In genomic region chr5:159061186-159061796, GRCh38 we compare ENCODE assay signal across 10 cellular contexts. TPM values are rescaled to one million over a fixed set of nuclear protein-coding genes. Genes with fewer than 3 reads are reported as not detected.
DNase-seq lines count a peak whose midpoint lies in the region; ATAC-seq, FAIRE-seq and TF ChIP-seq lines count a peak whose summit lies in the region.
"Had no signal": no experiment of that assay in that cellular context is flagged by ENCODE, and none has a peak within 500 bp of the region (broad histone marks: within the 10 kb centered on the region; RNA-seq: fewer than 3 reads in every experiment).

No MANE protein-coding gene starts in this region.

- intact Hi-C loops in GM12878 (cut with micrococcal nuclease; ENCODE audit: unreplicated experiment) (no loop called here), right cardiac atrium (cut with DNase I) (loop anchor here in 1 of 4 donors (5.0 kb wide), 1 partner anchor 36 kb away; the partner anchor contains the start of gene EBF1)

- peaks cover 7% of the 10 kb centered on the region for H3K27me3 Mint-ChIP-seq in GM23338 (ENCODE audit: insufficient read depth, low read depth, poor library complexity)
- H3K27me3 Mint-ChIP-seq in stimulated activated memory B cell treated with anti-CD40 and anti-IgM and Interleukin-4, amounts not matched to agents 10 μg/mL and 1 μg/mL and 100 μg/mL, for 72 hours: no peaks in the 10 kb centered on the region

- no peak for TF ChIP-seq POLR2A in GM12878 (IDR thresholded peaks at IDR 0.05; ENCODE audit: low read depth, low read length)

- RAD21 ChIA-PET in GM12878 (lab: Charles Lee; ENCODE audit: unreplicated experiment): interaction anchor here (0.6 to 2.7 kb wide), 11 partner anchors 10 to 320 kb away, joined by 3 to 8 read pairs (median 3); no protein-coding TSS in a partner anchor

- H4K20me1 ChIP-seq in GM23338 (replicated peaks; ENCODE audit: insufficient read depth) (no peaks in the 10 kb centered on the region; the same call in 1 of the 2 replicates), GM12878 (ENCODE audit: control insufficient read depth, insufficient read depth) (no peaks in the 10 kb centered on the region)

- H3K36me3 ChIP-seq in GM23338 (ENCODE audit: insufficient read depth): no peaks in the 10 kb centered on the region
- H3K36me3 ChIP-seq in GM12878 (ENCODE audit: control insufficient read depth in 2 of 2, insufficient read depth in 2 of 2, low read length in 1 of 2): no peaks in the 10 kb centered on the region; a peak in 2 of 4 replicates

- no peaks in the 10 kb centered on the region for H3K36me3 Mint-ChIP-seq in GM23338 (ENCODE audit: low read depth)
- peaks cover 36% of the 10 kb centered on the region for H3K36me3 Mint-ChIP-seq in stimulated activated memory B cell treated with anti-CD40 and anti-IgM and Interleukin-4, amounts not matched to agents 10 μg/mL and 1 μg/mL and 100 μg/mL, for 72 hours

- H3K27me3 ChIP-seq in GM23338 (ENCODE audit: insufficient read depth) (peaks cover 16% of the 10 kb centered on the region), GM12878 (replicated peaks in 1 of 2; ENCODE audit: control insufficient read depth in 2 of 2, insufficient read depth in 2 of 2, low read length in 1 of 2) (no peaks in the 10 kb centered on the region), right cardiac atrium (ENCODE audit: control insufficient read depth, insufficient read depth) (no peaks in the 10 kb centered on the region)

- ATAC-seq in GM23338 (peak; percentile 37), GM12878 (peak; percentile 39), right cardiac atrium (peak; percentile 87 to 96), HG03520 (IDR thresholded peaks at IDR 0.05; ENCODE audit: unreplicated experiment) (no peak)
- ATAC-seq in stimulated activated memory B cell treated with anti-CD40 and anti-IgM and Interleukin-4, amounts not matched to agents 10 μg/mL and 1 μg/mL and 100 μg/mL, for 72 hours: no peak

- BruUV-seq in GM12878 (replicated peaks; lab: Mats Ljungman, UMichigan): no TSS peak

- peaks cover 27% of the 10 kb centered on the region for H3K4me1 Mint-ChIP-seq in GM23338
- peaks cover 67% of the 10 kb centered on the region for H3K4me1 Mint-ChIP-seq in stimulated activated memory B cell treated with anti-CD40 and anti-IgM and Interleukin-4, amounts not matched to agents 10 μg/mL and 1 μg/mL and 100 μg/mL, for 72 hours

- H3K27ac Mint-ChIP-seq in GM23338: no peak overlapping the region
- H3K27ac Mint-ChIP-seq in stimulated activated memory B cell treated with anti-CD40 and anti-IgM and Interleukin-4, amounts not matched to agents 10 μg/mL and 1 μg/mL and 100 μg/mL, for 72 hours: peak overlapping the region; percentile 70
- H3K27ac Mint-ChIP-seq: activated CD4-positive, alpha-beta memory T cell treated with anti-CD3 and anti-CD28 coated beads, Interleukin-2, amount 10 ng/mL, durations not matched to agents 7 days and 5 days had no signal

- no peaks in the 10 kb centered on the region for H3K9me3 Mint-ChIP-seq in GM23338
- no peaks in the 10 kb centered on the region for H3K9me3 Mint-ChIP-seq in stimulated activated memory B cell treated with anti-CD40 and anti-IgM and Interleukin-4, amounts not matched to agents 10 μg/mL and 1 μg/mL and 100 μg/mL, for 72 hours
- H3K9me3 Mint-ChIP-seq: activated CD4-positive, alpha-beta memory T cell treated with anti-CD3 and anti-CD28 coated beads, Interleukin-2, amount 10 ng/mL, durations not matched to agents 7 days and 5 days had no signal

- no peak for TF ChIP-seq EP300 in GM12878 (IDR thresholded peaks at IDR 0.05; ENCODE audit: borderline replicate concordance in 1 of 2, control insufficient read depth in 1 of 2, low read depth in 2 of 2, low read length in 2 of 2)

- H2AFZ ChIP-seq in GM23338: no peak overlapping the region
- no peak overlapping the region for H2AFZ ChIP-seq in GM12878 (ENCODE audit: control insufficient read depth, low read depth, low read length)

- no peak for TF ChIP-seq RAD21 in GM12878 (IDR thresholded peaks at IDR 0.05; ENCODE audit: insufficient read depth, low read depth, low read length)

- no peak overlapping the region for H3K9ac ChIP-seq in GM12878 (ENCODE audit: control insufficient read depth, insufficient read depth, low read length)

- H3K9me2 ChIP-seq in GM23338 (ENCODE audit: insufficient read depth): no peaks in the 10 kb centered on the region

- FAIRE-seq in GM12878 (lab: Jason Lieb, UNC): no peak

- H3K27ac ChIP-seq in GM23338 (ENCODE audit: low read depth) (no peak overlapping the region), GM12878 (ENCODE audit: control insufficient read depth, insufficient read depth) (no peak overlapping the region), right cardiac atrium (ENCODE audit: low read length) (peak overlapping the region; percentile 81)
- H3K27ac ChIP-seq: epithelial cell of prostate had no signal

- DNase-seq in GM23338 (ENCODE audit: low spot score) (no peak), GM12878 (ENCODE audit: low read depth, low spot score) (no peak), right cardiac atrium (peak; percentile 79 to 82 (median 80)), activated gamma-delta T cell (lab: John Stamatoyannopoulos, UW) (no peak), GM10266 (ENCODE audit: extremely low spot score) (no peak)
- no peak for DNase-seq in stimulated activated CD4-positive, alpha-beta T cell treated with anti-CD3 and anti-CD28 coated beads, Interleukin-12 subunit alpha, Interleukin-12 subunit beta, amount 100 ng/mL, for 4 hours
- DNase-seq: activated CD4-positive, alpha-beta memory T cell treated with anti-CD3 and anti-CD28 coated beads, Interleukin-2, amount 10 ng/mL, durations not matched to agents 7 days and 5 days had no signal

- no peaks in the 10 kb centered on the region for H3K79me2 ChIP-seq in GM23338 (replicated peaks; ENCODE audit: insufficient read depth)
- H3K79me2 ChIP-seq in GM12878 (ENCODE audit: control insufficient read depth, insufficient read depth, low read length): peaks cover 2% of the 10 kb centered on the region; the same call in 1 of the 2 replicates

- H3K9me3 ChIP-seq in GM12878 (replicated peaks; ENCODE audit: control insufficient read depth, insufficient read depth, low read length) (no peaks in the 10 kb centered on the region), right cardiac atrium (ENCODE audit: control insufficient read depth, low read length) (no peaks in the 10 kb centered on the region)

- POLR2A ChIA-PET in GM12878 (lab: Charles Lee): interaction anchor here (0.6 to 1.7 kb wide), 7 partner anchors 23 to 243 kb away, joined by 3 to 4 read pairs (median 3); no protein-coding TSS in a partner anchor

- CTCF ChIA-PET in GM12878 (lab: Yijun Ruan, JAX): interaction anchor here (0.6 to 1.6 kb wide), 7 partner anchors 12 to 600 kb away, joined by 3 to 5 read pairs (median 3); no protein-coding TSS in a partner anchor

- TF ChIP-seq CTCF in GM23338 (conservative IDR thresholded peaks at IDR 0.05; ENCODE audit: low read depth in 2 of 2) (no peak), GM12878 (IDR thresholded peaks at IDR 0.05 in 2 of 3, conservative IDR thresholded peaks at IDR 0.05 in 1 of 3; ENCODE audit: control insufficient read depth in 2 of 3, extremely low read depth in 1 of 3, insufficient read depth in 1 of 3, low read depth in 3 of 3, low read length in 3 of 3) (no peak), GM10266 (IDR thresholded peaks at IDR 0.05; ENCODE audit: control insufficient read depth, insufficient read depth, low read depth, missing control alignments) (no peak)

- H3K4me2 ChIP-seq in GM23338: 0 out of 2 replicates have a peak overlapping the region, but pooled peaks have one; percentile 29
- H3K4me2 ChIP-seq in GM12878 (ENCODE audit: control insufficient read depth, insufficient read depth): no peak overlapping the region

- H3K4me3 ChIP-seq in GM23338 (no peak overlapping the region), GM12878 (no peak overlapping the region), right cardiac atrium (ENCODE audit: low read length) (peak overlapping the region; percentile 42)

- WGBS in GM12878 (ENCODE audit: insufficient coverage, insufficient replicate concordance, low lambda C conversion rate, missing lambda C conversion rate): 71% methylated on average over 15 of the region's 15 CpGs
- 18% methylated on average over 15 of the region's 15 CpGs for WGBS in right cardiac atrium

- H3K4me3 Mint-ChIP-seq in GM23338: peak overlapping the region; percentile 10
- H3K4me3 Mint-ChIP-seq in stimulated activated memory B cell treated with anti-CD40 and anti-IgM and Interleukin-4, amounts not matched to agents 10 μg/mL and 1 μg/mL and 100 μg/mL, for 72 hours: no peak overlapping the region
- H3K4me3 Mint-ChIP-seq: activated CD4-positive, alpha-beta memory T cell treated with anti-CD3 and anti-CD28 coated beads, Interleukin-2, amount 10 ng/mL, durations not matched to agents 7 days and 5 days had no signal

- H3K4me1 ChIP-seq in GM23338 (ENCODE audit: insufficient read depth) (peaks cover 12% of the 10 kb centered on the region), GM12878 (ENCODE audit: control insufficient read depth, insufficient read depth, low read length) (peaks cover 12% of the 10 kb centered on the region; the same call in 1 of the 2 replicates), right cardiac atrium (ENCODE audit: control insufficient read depth, insufficient read depth, low read length) (peaks cover 3% of the 10 kb centered on the region)

- no peaks in the 10 kb centered on the region for H3F3A ChIP-seq in GM23338 (replicated peaks; ENCODE audit: low read depth)

- SMC1A ChIA-PET in GM12878 (lab: Charles Lee; ENCODE audit: uncharacterized antibody, unreplicated experiment): interaction anchor here (0.6 to 3.1 kb wide), 16 partner anchors 9 to 286 kb away, joined by 3 to 11 read pairs (median 3); no protein-coding TSS in a partner anchor

- in situ Hi-C loops in GM12878 (cut with MboI): no loop called here

RNA-seq across cellular contexts. Expression of gene EBF1, which starts 38.4 kb away (rescaled TPM):
- 0.38 TPM in 1 of 2 replicates, not detected in the other for total RNA-seq in GM23338 (2014; rRNA removed; shearing (Covaris generic))
- polyA plus RNA-seq in GM23338 (2016; fragmentation: Nextera tagmentation; extraction: Ambion mirVana) (0.28 and 0.53 TPM in 2 replicates), GM12878 (2011; rRNA removed) (14.3 and 23.8 TPM in 2 replicates), GM12878 (2014; fragmentation: Illumina TruSeq; extraction: Trizol) (6.1 and 6.5 TPM in 2 replicates), GM12878 (2014; fragmentation: Nextera tagmentation; extraction: Ambion mirVana) (1 to 10 TPM; 5.6 to 7.5 TPM), GM12878 (2014; rRNA removed) (3.3 and 3.5 TPM in 2 replicates), GM12878 (2016; fragmentation: Nextera tagmentation; extraction: Ambion mirVana) (10 to 100 TPM; 10.2 to 16.0 TPM), right cardiac atrium (7.6 TPM)
- total RNA-seq in GM12878 (2013; cell fraction: nucleolus; rRNA removed): 128 and 147 TPM in 2 replicates
- total RNA-seq in GM12878 (2014; rRNA removed) (4.2 and 4.8 TPM in 2 replicates), GM12878 (2014; rRNA removed; fragmentation: Illumina TruSeq; extraction: Trizol) (6.5 TPM in 2 replicates), GM12878 (2021) (18.6 and 19.0 TPM in 2 replicates), right cardiac atrium (10 to 100 TPM; 15.5 to 20.0 (median 17.5) TPM)
- polyA plus RNA-seq in GM12878 (2011; ENCODE audit: low read depth): 2.0 TPM
- 13.7 and 18.6 TPM in 2 replicates for polyA plus RNA-seq in GM12878 (2011; cell fraction: cytosol; rRNA removed)
- 32.5 and 40.8 TPM in 2 replicates for polyA plus RNA-seq in GM12878 (2011; cell fraction: nucleus; rRNA removed)
- 5.2 and 5.7 TPM in 2 replicates for polyA plus RNA-seq in GM12878 (2012)
- 90.8 and 96.0 TPM in 2 replicates for polyA minus RNA-seq in GM12878 (2011; rRNA and poly(A)+ RNA removed)
- 18.4 and 27.9 TPM in 2 replicates for polyA minus RNA-seq in GM12878 (2011; cell fraction: cytosol; rRNA and poly(A)+ RNA removed)
- polyA minus RNA-seq in GM12878 (2011; cell fraction: nucleus; rRNA and poly(A)+ RNA removed): 54.5 and 82.3 TPM in 2 replicates

Comparison
In these comparisons a context has a peak if more than half of its experiments do, and no peak if none do; other contexts are left out.
1. ATAC-seq: peak in GM23338 (single experiment), GM12878 (single experiment) and right cardiac atrium (2 of 2); none in stimulated activated memory B cell treated with anti-CD40 and anti-IgM and Interleukin-4, amounts not matched to agents 10 μg/mL and 1 μg/mL and 100 μg/mL, for 72 hours (single experiment) and HG03520 (single experiment).
2. DNase-seq: peak in right cardiac atrium (3 of 3); none in GM23338 (single experiment), GM12878 (single experiment), stimulated activated CD4-positive, alpha-beta T cell treated with anti-CD3 and anti-CD28 coated beads, Interleukin-12 subunit alpha, Interleukin-12 subunit beta, amount 100 ng/mL, for 4 hours (single experiment), activated gamma-delta T cell (single experiment) and GM10266 (single experiment).